In the genomic region with DNA sequence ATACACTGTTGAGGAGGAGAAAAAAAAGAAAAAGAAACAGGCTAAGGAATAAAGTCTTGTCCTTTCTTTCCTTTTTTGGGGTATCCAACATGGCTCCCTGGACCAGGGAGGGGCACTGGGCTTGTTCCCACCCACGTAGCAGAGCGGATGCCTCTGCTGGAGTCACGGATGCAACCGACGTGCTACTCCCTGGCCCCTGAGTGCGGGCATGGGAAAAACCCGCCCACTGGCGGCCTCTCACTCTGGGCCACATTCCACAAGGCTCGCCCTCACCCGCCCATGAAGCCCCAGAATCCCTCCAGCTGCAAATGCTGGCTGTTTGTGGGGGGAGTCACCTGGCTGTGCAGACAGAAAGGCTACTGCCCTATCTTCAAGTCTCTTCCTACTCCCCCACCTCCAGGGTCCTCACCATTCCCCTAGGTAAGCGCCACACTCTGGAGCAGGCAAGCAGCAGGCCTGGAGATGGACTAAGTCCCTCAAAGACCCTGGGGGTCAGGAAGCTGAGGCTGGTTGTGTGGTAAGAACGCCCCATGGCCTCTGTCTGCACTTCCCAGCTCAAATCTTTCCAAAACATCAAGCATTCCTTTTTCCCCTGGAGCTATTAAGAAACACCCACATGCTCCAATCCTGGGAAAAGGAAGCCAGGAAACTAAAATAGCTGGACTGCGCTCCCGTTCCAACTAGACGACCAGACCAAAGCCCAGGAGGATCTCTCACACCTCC, we compare ENCODE assay signal across 7 cellular contexts. TPM values are rescaled to one million over a fixed set of nuclear protein-coding genes. Genes with fewer than 3 reads are reported as not detected.
DNase-seq lines count a peak whose midpoint lies in the region; ATAC-seq and TF ChIP-seq lines count a peak whose summit lies in the region.

No MANE protein-coding gene starts in this region.

- no peaks in the 10 kb centered on the region for H3K9me3 Mint-ChIP-seq in nephron progenitor cell

- H3K27me3 Mint-ChIP-seq in nephron progenitor cell (ENCODE audit: low read depth, poor library complexity): no peaks in the 10 kb centered on the region

- peaks cover 77% of the 10 kb centered on the region for H3K4me1 Mint-ChIP-seq in nephron progenitor cell

- H3K27ac ChIP-seq in Peyer's patch (peak overlapping the region; percentile 65 to 87 (median 78)), esophagus muscularis mucosa (replicated peaks in 1 of 4) (peak overlapping the region; percentile 77 to 90 (median 86)), vagina (peak overlapping the region; percentile 91)

- no peak overlapping the region for H3K4me3 Mint-ChIP-seq in nephron progenitor cell

- peak overlapping the region; percentile 81 for H3K27ac Mint-ChIP-seq in nephron progenitor cell

- peaks cover 51% of the 10 kb centered on the region for H3K36me3 Mint-ChIP-seq in nephron progenitor cell (ENCODE audit: low read depth)

- TF ChIP-seq EP300 in esophagus muscularis mucosa (IDR thresholded peaks at IDR 0.05): no peak

- in situ Hi-C loops in KBM-7 (cut with MboI; ENCODE audit: low pct_unique_long_range_greater_than_20kb, low sequenced_read_pairs): no loop called here

- no peak for TF ChIP-seq CTCF in Peyer's patch (IDR thresholded peaks at IDR 0.05)
- TF ChIP-seq CTCF in esophagus muscularis mucosa (IDR thresholded peaks at IDR 0.05): no peak
- TF ChIP-seq CTCF in nephron progenitor cell (IDR thresholded peaks at IDR 0.05): no peak
- TF ChIP-seq CTCF in vagina (IDR thresholded peaks at IDR 0.05): no peak

- H3K27me3 ChIP-seq in Peyer's patch: no peaks in the 10 kb centered on the region
- no peaks in the 10 kb centered on the region for H3K27me3 ChIP-seq in esophagus muscularis mucosa
- H3K27me3 ChIP-seq in vagina: no peaks in the 10 kb centered on the region

- no peak for DNase-seq in Peyer's patch
- DNase-seq in esophagus muscularis mucosa (ENCODE audit: extremely low spot score): no peak
- peak; percentile 52 for DNase-seq in nephron progenitor cell
- DNase-seq in vagina (ENCODE audit: extremely low spot score in 2 of 2): no peak
- DNase-seq in KBM-7: no peak

- H3K4me1 ChIP-seq in Peyer's patch: peaks cover 0 to 58% (median 11%) of the 10 kb centered on the region in 4 donors
- peaks cover 87 to 95% (median 90%) of the 10 kb centered on the region in 4 donors for H3K4me1 ChIP-seq in esophagus muscularis mucosa
- peaks cover 80% of the 10 kb centered on the region for H3K4me1 ChIP-seq in vagina

- H3K4me3 ChIP-seq in Peyer's patch (no peak overlapping the region), esophagus muscularis mucosa (peak overlapping the region in 2 of 4 donors; percentile 5 to 15), vagina (no peak overlapping the region)

- H3K9me3 ChIP-seq in Peyer's patch: no peaks in the 10 kb centered on the region
- no peaks in the 10 kb centered on the region for H3K9me3 ChIP-seq in esophagus muscularis mucosa
- H3K9me3 ChIP-seq in vagina: no peaks in the 10 kb centered on the region

- H3K36me3 ChIP-seq in Peyer's patch (peaks cover 0 to 63% (median 3%) of the 10 kb centered on the region in 3 donors), esophagus muscularis mucosa (peaks cover 22 to 71% (median 69%) of the 10 kb centered on the region in 4 donors), vagina (peaks cover 5 to 49% of the 10 kb centered on the region in 2 donors)

- TF ChIP-seq POLR2A in Peyer's patch (IDR thresholded peaks at IDR 0.05) (no peak), esophagus muscularis mucosa (IDR thresholded peaks at IDR 0.05; ENCODE audit: low read depth) (no peak), vagina (IDR thresholded peaks at IDR 0.05) (no peak)

- ATAC-seq in GM21381 (IDR thresholded peaks at IDR 0.05; ENCODE audit: unreplicated experiment): no peak
- ATAC-seq in HG02610 (IDR thresholded peaks at IDR 0.05; ENCODE audit: unreplicated experiment): no peak

- WGBS in esophagus muscularis mucosa: 15% methylated on average over 15 of the region's 15 CpGs

- intact Hi-C loops in esophagus muscularis mucosa (cut with DNase I) (loop anchor here (5.0 kb wide), 2 partner anchors 73 to 202 kb away; no protein-coding TSS in a partner anchor), vagina (cut with DNase I) (loop anchor here (2.0 to 5.0 kb wide), 3 partner anchors 15 to 73 kb away; no protein-coding TSS in a partner anchor)

RNA-seq across cellular contexts. Expression of gene EPHX3, which starts 17.8 kb away (rescaled TPM):
- not detected for total RNA-seq in Peyer's patch
- 1 to 10 TPM in 1 of 4 donors, not detected in 3; 1.6 TPM for total RNA-seq in esophagus muscularis mucosa
- total RNA-seq in vagina: 14.0 TPM

RNA-seq across cellular contexts. Expression of gene NOTCH3, which starts 49.3 kb away (rescaled TPM):
- total RNA-seq in Peyer's patch (10 to 100 TPM in 2 of 4 donors, 1 to 10 TPM in 2; 2.6 to 16.5 (median 8.9) TPM), esophagus muscularis mucosa (10 to 100 TPM; 19.9 to 78.7 (median 49.1) TPM), vagina (76.6 TPM)
